10 cellular contexts compared by ENCODE assay signal in genomic region chr22:38109391-38110000, GRCh38. TPM values are rescaled to one million over a fixed set of nuclear protein-coding genes. Genes with fewer than 3 reads are reported as not detected.
DNase-seq lines count a peak whose midpoint lies in the region; ATAC-seq and TF ChIP-seq lines count a peak whose summit lies in the region.
"Had no signal": no experiment of that assay in that cellular context is flagged by ENCODE, and none has a peak within 500 bp of the region (broad histone marks: within the 10 kb centered on the region; RNA-seq: fewer than 3 reads in every experiment).

No MANE protein-coding gene starts in this region.

- H3K27me3 ChIP-seq in CD4-positive, alpha-beta T cell (ENCODE audit: control insufficient read depth, insufficient read depth, low read length) = no peaks in the 10 kb centered on the region
- H3K27me3 ChIP-seq in naive thymus-derived CD4-positive, alpha-beta T cell (ENCODE audit: control insufficient read depth in 2 of 2, insufficient read depth in 2 of 2, low read length in 2 of 2) = no peaks in the 10 kb centered on the region
- H3K27me3 ChIP-seq: cardiac muscle cell had no signal

- H3K36me3 Mint-ChIP-seq in CD4-positive, alpha-beta T cell (ENCODE audit: low read depth) = peaks cover 7% of the 10 kb centered on the region
- peaks cover 2% of the 10 kb centered on the region for H3K36me3 Mint-ChIP-seq in activated CD8-positive, alpha-beta T cell treated with anti-CD3 and anti-CD28 coated beads for 36 hours (ENCODE audit: low read depth)
- peaks cover 0 to 9% (median 3%) of the 10 kb centered on the region in 5 donors for H3K36me3 Mint-ChIP-seq in naive thymus-derived CD4-positive, alpha-beta T cell

- no peak overlapping the region for H3K4me3 Mint-ChIP-seq in CD4-positive, alpha-beta T cell
- no peak overlapping the region for H3K4me3 Mint-ChIP-seq in activated CD8-positive, alpha-beta T cell treated with anti-CD3 and anti-CD28 coated beads for 36 hours
- H3K4me3 Mint-ChIP-seq in naive thymus-derived CD4-positive, alpha-beta T cell = peak overlapping the region in 2 of 10 donors; percentile 36 to 48

- POLR2A ChIA-PET in CD4-positive, alpha-beta T cell (lab: Charles Lee) = no interaction called here
- POLR2A ChIA-PET in activated CD8-positive, alpha-beta T cell treated with anti-CD3 and anti-CD28 coated beads for 36 hours (lab: Charles Lee) = interaction anchor here (1.0 kb wide), 1 partner anchor 9 kb away, joined by 4 read pairs; no protein-coding TSS in a partner anchor
- POLR2A ChIA-PET in naive thymus-derived CD4-positive, alpha-beta T cell (lab: Charles Lee) = no interaction called here

- peak overlapping the region; percentile 39 for H3K27ac Mint-ChIP-seq in CD4-positive, alpha-beta T cell
- H3K27ac Mint-ChIP-seq in activated CD8-positive, alpha-beta T cell treated with anti-CD3 and anti-CD28 coated beads for 36 hours = peak overlapping the region; percentile 64
- peak overlapping the region in 5 of 9 donors; percentile 59 to 92 (median 89) for H3K27ac Mint-ChIP-seq in naive thymus-derived CD4-positive, alpha-beta T cell

- TF ChIP-seq CTCF in CD4-positive, alpha-beta T cell (IDR thresholded peaks at IDR 0.05) = no peak
- no peak for TF ChIP-seq CTCF in GM10266 (IDR thresholded peaks at IDR 0.05; ENCODE audit: control insufficient read depth, insufficient read depth, low read depth, missing control alignments)
- no peak for TF ChIP-seq CTCF in activated CD8-positive, alpha-beta T cell treated with anti-CD3 and anti-CD28 coated beads for 36 hours (IDR thresholded peaks at IDR 0.05)

- peaks cover 0 to 14% (median 0%) of the 10 kb centered on the region in 3 experiments for H3K36me3 ChIP-seq in naive thymus-derived CD4-positive, alpha-beta T cell (ENCODE audit: control insufficient read depth in 2 of 3, insufficient read depth in 3 of 3, low read length in 3 of 3)
- H3K36me3 ChIP-seq: cardiac muscle cell had no signal

- no peak for ATAC-seq in CD4-positive, alpha-beta T cell (ENCODE audit: poor library complexity)
- peak; percentile 26 for ATAC-seq in activated CD8-positive, alpha-beta T cell treated with anti-CD3 and anti-CD28 coated beads for 36 hours
- ATAC-seq in naive thymus-derived CD4-positive, alpha-beta T cell = no peak
- ATAC-seq in HG03432 (IDR thresholded peaks at IDR 0.05; ENCODE audit: unreplicated experiment) = no peak

- peaks cover 3% of the 10 kb centered on the region for H3K4me1 Mint-ChIP-seq in CD4-positive, alpha-beta T cell (ENCODE audit: low read depth)
- H3K4me1 Mint-ChIP-seq in activated CD8-positive, alpha-beta T cell treated with anti-CD3 and anti-CD28 coated beads for 36 hours (ENCODE audit: low read depth) = peaks cover 7% of the 10 kb centered on the region
- peaks cover 0 to 11% (median 4%) of the 10 kb centered on the region in 7 donors for H3K4me1 Mint-ChIP-seq in naive thymus-derived CD4-positive, alpha-beta T cell

- intact Hi-C loops in CD4-positive, alpha-beta T cell (cut with DNase I, micrococcal nuclease) = no loop called here
- intact Hi-C loops in activated CD8-positive, alpha-beta T cell treated with anti-CD3 and anti-CD28 coated beads for 36 hours (cut with micrococcal nuclease) = no loop called here
- intact Hi-C loops in naive thymus-derived CD4-positive, alpha-beta T cell (cut with micrococcal nuclease) = loop anchor here in 1 of 2 donors (10.0 kb wide), 1 partner anchor 465 kb away; the partner anchor contains the start of gene DMC1

- H3K4me3 ChIP-seq in naive thymus-derived CD4-positive, alpha-beta T cell (ENCODE audit: low read length) = no peak overlapping the region
- H3K4me3 ChIP-seq: cardiac muscle cell had no signal

- H3K4me1 ChIP-seq in naive thymus-derived CD4-positive, alpha-beta T cell (ENCODE audit: control insufficient read depth in 2 of 2, insufficient read depth in 2 of 2, low read length in 2 of 2) = no peaks in the 10 kb centered on the region

- H3K9me3 Mint-ChIP-seq in CD4-positive, alpha-beta T cell = no peaks in the 10 kb centered on the region
- no peaks in the 10 kb centered on the region for H3K9me3 Mint-ChIP-seq in activated CD8-positive, alpha-beta T cell treated with anti-CD3 and anti-CD28 coated beads for 36 hours
- H3K9me3 Mint-ChIP-seq in naive thymus-derived CD4-positive, alpha-beta T cell = peaks cover 0 to 2% (median 0%) of the 10 kb centered on the region in 11 donors
- H3K9me3 Mint-ChIP-seq: nephron had no signal

- DNase-seq in CD4-positive, alpha-beta T cell = no peak
- DNase-seq in GM10266 (ENCODE audit: extremely low spot score) (peak; percentile 56), cerebellar nuclear complex (lab: John Stamatoyannopoulos, UW) (no peak), DMS114 treated with DMSO at 0.1 percent for 48 hours (lab: John Stamatoyannopoulos, UW; ENCODE audit: unreplicated experiment) (no peak)
- peak; percentile 34 for DNase-seq in activated CD8-positive, alpha-beta T cell treated with anti-CD3 and anti-CD28 coated beads for 36 hours
- peak in 4 of 9 donors; percentile 7 to 22 (median 17) for DNase-seq in naive thymus-derived CD4-positive, alpha-beta T cell
- DNase-seq: MV-4-11 had no signal

- no peak overlapping the region for H3K27ac ChIP-seq in CD4-positive, alpha-beta T cell (ENCODE audit: low read depth, low read length)
- no peak overlapping the region for H3K27ac ChIP-seq in naive thymus-derived CD4-positive, alpha-beta T cell (ENCODE audit: low read depth, low read length)
- H3K27ac ChIP-seq: cardiac muscle cell had no signal

- CTCF ChIA-PET in CD4-positive, alpha-beta T cell (lab: Charles Lee) = no interaction called here
- CTCF ChIA-PET in activated CD8-positive, alpha-beta T cell treated with anti-CD3 and anti-CD28 coated beads for 36 hours (lab: Charles Lee) = interaction anchor here (0.7 kb wide), 1 partner anchor 9 kb away, joined by 3 read pairs; no protein-coding TSS in a partner anchor
- CTCF ChIA-PET in naive thymus-derived CD4-positive, alpha-beta T cell (lab: Charles Lee) = no interaction called here

- H3K9me3 ChIP-seq in CD4-positive, alpha-beta T cell (ENCODE audit: control insufficient read depth, low read length) = no peaks in the 10 kb centered on the region
- no peaks in the 10 kb centered on the region for H3K9me3 ChIP-seq in naive thymus-derived CD4-positive, alpha-beta T cell (ENCODE audit: control insufficient read depth in 2 of 3, low read length in 3 of 3)

- no peaks in the 10 kb centered on the region for H3K27me3 Mint-ChIP-seq in CD4-positive, alpha-beta T cell
- no peaks in the 10 kb centered on the region for H3K27me3 Mint-ChIP-seq in activated CD8-positive, alpha-beta T cell treated with anti-CD3 and anti-CD28 coated beads for 36 hours
- no peaks in the 10 kb centered on the region for H3K27me3 Mint-ChIP-seq in naive thymus-derived CD4-positive, alpha-beta T cell

RNA-seq across cellular contexts. Expression of gene BAIAP2L2, which starts 1.0 kb away (rescaled TPM):
- total RNA-seq in CD4-positive, alpha-beta T cell = 1 to 10 TPM in 1 of 2 experiments, under 1 TPM in 1; 0.45 to 1.0 TPM
- under 1 TPM; 0.61 to 0.67 TPM for total RNA-seq in activated CD8-positive, alpha-beta T cell treated with anti-CD3 and anti-CD28 coated beads for 36 hours
- 1 to 10 TPM in 3 of 5 experiments, under 1 TPM in 2; 0.46 to 3.9 (median 1.9) TPM for total RNA-seq in naive thymus-derived CD4-positive, alpha-beta T cell
- not detected for polyA plus RNA-seq in naive thymus-derived CD4-positive, alpha-beta T cell

RNA-seq across cellular contexts. Expression of gene SLC16A8, which starts 25.5 kb away (rescaled TPM):
- total RNA-seq in CD4-positive, alpha-beta T cell = not detected
- total RNA-seq in activated CD8-positive, alpha-beta T cell treated with anti-CD3 and anti-CD28 coated beads for 36 hours = not detected
- total RNA-seq in naive thymus-derived CD4-positive, alpha-beta T cell = not detected
- polyA plus RNA-seq in naive thymus-derived CD4-positive, alpha-beta T cell = not detected

RNA-seq across cellular contexts. Expression of gene PICK1, which starts 52.3 kb away (rescaled TPM):
- total RNA-seq in CD4-positive, alpha-beta T cell = 10 to 100 TPM; 21.2 to 25.6 TPM
- 10 to 100 TPM; 13.9 to 14.9 TPM for total RNA-seq in activated CD8-positive, alpha-beta T cell treated with anti-CD3 and anti-CD28 coated beads for 36 hours
- 10 to 100 TPM; 10.0 to 29.3 (median 26.5) TPM for total RNA-seq in naive thymus-derived CD4-positive, alpha-beta T cell
- 1 to 10 TPM; 6.3 to 6.6 TPM for polyA plus RNA-seq in naive thymus-derived CD4-positive, alpha-beta T cell

Comparison
In these comparisons a context has a peak if more than half of its experiments do, and no peak if none do; other contexts are left out.
1. DNase-seq: peak in GM10266 (single experiment) and activated CD8-positive, alpha-beta T cell treated with anti-CD3 and anti-CD28 coated beads for 36 hours (single experiment); none in CD4-positive, alpha-beta T cell (0 of 10), cerebellar nuclear complex (0 of 2) and DMS114 treated with DMSO at 0.1 percent for 48 hours (single experiment).
2. H3K27ac Mint-ChIP-seq: peak in every context shown above with its lines; median percentile 89 in naive thymus-derived CD4-positive, alpha-beta T cell; 64 in activated CD8-positive, alpha-beta T cell treated with anti-CD3 and anti-CD28 coated beads for 36 hours; 39 in CD4-positive, alpha-beta T cell.